ENCODE assay signal across 8 cellular contexts in genomic region chr17:45315583-45316270, GRCh38. TPM values are rescaled to one million over a fixed set of nuclear protein-coding genes. Genes with fewer than 3 reads are reported as not detected.
DNase-seq lines count a peak whose midpoint lies in the region; ATAC-seq and TF ChIP-seq lines count a peak whose summit lies in the region.

No MANE protein-coding gene starts in this region.

- no peak overlapping the region for H2BK5ac ChIP-seq in trophoblast cell (ENCODE audit: low read depth, low read length, poor library complexity)

- POLR2A ChIA-PET in PC-3 (lab: Charles Lee; ENCODE audit: unreplicated experiment): interaction anchor here (0.6 kb wide), 2 partner anchors 11 to 65 kb away, joined by 3 to 10 read pairs; no protein-coding TSS in a partner anchor

- no peaks in the 10 kb centered on the region for H3K27me3 ChIP-seq in GM06990 (replicated peaks; ENCODE audit: control insufficient read depth, insufficient read depth, low read length)
- H3K27me3 ChIP-seq in PC-3 (ENCODE audit: low read length): no peaks in the 10 kb centered on the region
- no peaks in the 10 kb centered on the region for H3K27me3 ChIP-seq in trophoblast cell (ENCODE audit: insufficient read depth, low read length)

- H3K4me2 ChIP-seq in PC-3 (ENCODE audit: low read length): peak overlapping the region; percentile 89
- H3K4me2 ChIP-seq in trophoblast cell (ENCODE audit: low read length): peak overlapping the region; percentile 95

- peak overlapping the region; percentile 94 for H3K27ac ChIP-seq in PC-3 (ENCODE audit: low read length)
- H3K27ac ChIP-seq in trophoblast cell (ENCODE audit: low read depth, low read length): no peak overlapping the region

- H3K9ac ChIP-seq in PC-3 (ENCODE audit: low read length) (peak overlapping the region; percentile 81), trophoblast cell (ENCODE audit: low read length) (no peak overlapping the region)

- ATAC-seq in PC-3 (no peak), HG02678 (IDR thresholded peaks at IDR 0.05; ENCODE audit: unreplicated experiment) (no peak), GM19035 (IDR thresholded peaks at IDR 0.05; ENCODE audit: unreplicated experiment) (no peak)

- no peak overlapping the region for H3K4ac ChIP-seq in trophoblast cell (ENCODE audit: low read depth, low read length)

- no peaks in the 10 kb centered on the region for H3K9me2 ChIP-seq in PC-3 (replicated peaks; ENCODE audit: low read length)

- H2AK5ac ChIP-seq in trophoblast cell (ENCODE audit: low read length): no peak overlapping the region

- no peak overlapping the region for H3K23ac ChIP-seq in trophoblast cell (ENCODE audit: low read length)

- no peak overlapping the region for H4K12ac ChIP-seq in trophoblast cell (ENCODE audit: low read depth, low read length)

- WGBS in trophoblast cell (ENCODE audit: extremely low coverage, insufficient coverage, insufficient read length): no CpG with 5 or more reads among the region's 8 CpGs

- peaks cover 10% of the 10 kb centered on the region for H3K79me1 ChIP-seq in trophoblast cell (ENCODE audit: low read length)

- H2BK12ac ChIP-seq in trophoblast cell (ENCODE audit: low read length): no peak overlapping the region

- peak overlapping the region; percentile 25 for H3K14ac ChIP-seq in trophoblast cell (ENCODE audit: low read length)

- H4K20me1 ChIP-seq in PC-3 (ENCODE audit: low read length): peaks cover 36% of the 10 kb centered on the region

- H3F3A ChIP-seq in PC-3 (ENCODE audit: low read length, unreplicated experiment): peaks cover 44% of the 10 kb centered on the region

- H3K9me3 ChIP-seq in PC-3 (ENCODE audit: low read length) (no peaks in the 10 kb centered on the region), trophoblast cell (ENCODE audit: insufficient read depth, low read depth, low read length) (no peaks in the 10 kb centered on the region)

- peak overlapping the region; percentile 92 for H3K18ac ChIP-seq in trophoblast cell (ENCODE audit: low read length)

- H3K4me3 ChIP-seq in GM06990 (replicated peaks; ENCODE audit: low read depth, low read length): peak overlapping the region; percentile 83
- H3K4me3 ChIP-seq in PC-3 (ENCODE audit: low read length): peak overlapping the region; percentile 78
- peak overlapping the region; percentile 50 for H3K4me3 ChIP-seq in epithelial cell of esophagus (ENCODE audit: low read length)
- H3K4me3 ChIP-seq in trophoblast cell (ENCODE audit: low read depth, low read length): peak overlapping the region; percentile 78

- no peak overlapping the region for H4K8ac ChIP-seq in trophoblast cell (ENCODE audit: low read depth, low read length)

- no peak for TF ChIP-seq CTCF in GM06990 (IDR thresholded peaks at IDR 0.05; ENCODE audit: insufficient read depth, low read length, poor library complexity, severe bottlenecking)
- no peak for TF ChIP-seq CTCF in PC-3 (conservative IDR thresholded peaks at IDR 0.05; ENCODE audit: low read depth, low read length)
- no peak for TF ChIP-seq CTCF in epithelial cell of esophagus (IDR thresholded peaks at IDR 0.05; ENCODE audit: insufficient read depth, low read depth, low read length, missing control alignments)

- H3K36me3 ChIP-seq in GM06990 (ENCODE audit: control insufficient read depth, insufficient read depth, low read length) (peaks cover 2% of the 10 kb centered on the region), PC-3 (ENCODE audit: low read depth, low read length) (peaks cover 7% of the 10 kb centered on the region; the same call in 1 of the 2 replicates), trophoblast cell (ENCODE audit: control insufficient read depth in 1 of 2, insufficient read depth in 2 of 2, low read length in 2 of 2) (no peaks in the 10 kb centered on the region)

- H3K79me2 ChIP-seq in PC-3 (ENCODE audit: low read length) (peaks cover 64% of the 10 kb centered on the region), trophoblast cell (ENCODE audit: control insufficient read depth, insufficient read depth, low read length, poor library complexity) (peaks cover 8% of the 10 kb centered on the region)

- BruUV-seq in PC-3 (replicated peaks; lab: Mats Ljungman, UMichigan): TSS peak; percentile 49

- no peak overlapping the region for H4K91ac ChIP-seq in trophoblast cell (ENCODE audit: low read depth, low read length)

- CTCF ChIA-PET in PC-3 (lab: Charles Lee): interaction anchor here (0.7 to 2.2 kb wide), 5 partner anchors 21 to 180 kb away, joined by 4 to 8 read pairs (median 6); partner anchors contain the start of gene ACBD4

- no peak overlapping the region for H2AFZ ChIP-seq in PC-3 (ENCODE audit: low read length)
- no peak overlapping the region for H2AFZ ChIP-seq in trophoblast cell (ENCODE audit: insufficient read depth, low read length, poor library complexity)

- intact Hi-C loops in PC-3 (cut with micrococcal nuclease): loop anchor here (2.0 to 10.0 kb wide), 2 partner anchors 109 to 181 kb away; partner anchors contain the start of genes ACBD4 and PLCD3

- DNase-seq in GM06990 (ENCODE audit: extremely low read depth, insufficient read length) (no peak), PC-3 (peak; percentile 53), epithelial cell of esophagus (ENCODE audit: low read depth) (peak; percentile 54), trophoblast cell (no peak), HUDEP-2 (lab: John Stamatoyannopoulos, UW; ENCODE audit: unreplicated experiment in 76 of 76) (no peak), HK-2 (ENCODE audit: unreplicated experiment) (no peak)

- no peak overlapping the region for H2BK120ac ChIP-seq in trophoblast cell (ENCODE audit: insufficient read depth, low read length, poor library complexity)

- H3K4me1 ChIP-seq in PC-3 (ENCODE audit: insufficient read depth, low read length) (peaks cover 83% of the 10 kb centered on the region), trophoblast cell (ENCODE audit: control insufficient read depth in 1 of 2, insufficient read depth in 2 of 2, low read length in 2 of 2) (peaks cover 20 to 36% of the 10 kb centered on the region in 2 experiments)

RNA-seq across cellular contexts. Expression of gene MAP3K14, which starts 1.1 kb away (rescaled TPM):
- 15.9 and 16.8 TPM in 2 replicates for total RNA-seq in PC-3 (2014; rRNA removed)
- 1.1 and 1.3 TPM in 2 replicates for polyA plus RNA-seq in trophoblast cell (2013)

RNA-seq across cellular contexts. Expression of gene SPATA32, which starts 53.8 kb away (rescaled TPM):
- total RNA-seq in PC-3 (2014; rRNA removed): not detected in 2 replicates
- polyA plus RNA-seq in trophoblast cell (2013): not detected in 2 replicates

Comparison
In these comparisons a context has a peak if more than half of its experiments do, and no peak if none do; other contexts are left out.
1. DNase-seq: peak in PC-3 (single experiment) and epithelial cell of esophagus (single experiment); none in GM06990 (single experiment), trophoblast cell (0 of 2), HUDEP-2 (0 of 76) and HK-2 (single experiment).
2. Peak in every context shown above with its lines, with median percentiles within 50 percentile points of each other: H3K4me3 ChIP-seq.